ENCODE assay signal across 12 cellular contexts in genomic region chr3:16085884-16086608, GRCh38.
DNase-seq lines count a peak whose midpoint lies in the region; ATAC-seq and TF ChIP-seq lines count a peak whose summit lies in the region.
"Had no signal": no experiment of that assay in that cellular context is flagged by ENCODE, and none has a peak within 500 bp of the region (broad histone marks: within the 10 kb centered on the region; RNA-seq: fewer than 3 reads in every experiment).

No MANE protein-coding gene starts in this region.

- no peak for DNase-seq in adipocyte (ENCODE audit: low read depth)
- DNase-seq in fibroblast of lung (ENCODE audit: low read depth in 2 of 2), result peak; percentile 40 to 75
- DNase-seq in lung microvascular endothelial cell (ENCODE audit: low read depth in 2 of 2), result peak; percentile 49 to 79
- DNase-seq in superior temporal gyrus (ENCODE audit: extremely low spot score), result peak; percentile 97
- no peak for DNase-seq in GM13977 (ENCODE audit: low spot score)
- no peak for DNase-seq in activated gamma-delta T cell treated with Interleukin-2 at 50 U/mL for 16 hours
- DNase-seq in activated T-cell treated with anti-CD3 and anti-CD28 coated beads for 4 hours, result no peak
- DNase-seq: central memory CD4-positive, alpha-beta T cell; stimulated activated CD4-positive, alpha-beta T cell treated with anti-CD3 and anti-CD28 coated beads, Interleukin-2, amount 100 ng/mL, for 48 hours; stimulated activated naive CD4-positive, alpha-beta T cell had no signal

- H4K20me1 ChIP-seq in fibroblast of lung (ENCODE audit: control insufficient read depth, extremely low read depth, insufficient read depth, low read length), result no peaks in the 10 kb centered on the region

- H3K9ac ChIP-seq in adipocyte (ENCODE audit: low read length), result peak overlapping the region; percentile 69
- no peak overlapping the region for H3K9ac ChIP-seq in fibroblast of lung (ENCODE audit: insufficient read depth, low read length)

- H3K27ac ChIP-seq in fibroblast of lung (ENCODE audit: insufficient read depth, low read length), result no peak overlapping the region
- H3K27ac ChIP-seq: neutrophil had no signal

- H3K4me2 ChIP-seq in fibroblast of lung (ENCODE audit: extremely low read depth, insufficient read depth, low read length), result no peak overlapping the region

- no peak for ATAC-seq in GM21619 (IDR thresholded peaks at IDR 0.05; ENCODE audit: unreplicated experiment)

- no peaks in the 10 kb centered on the region for H3K79me2 ChIP-seq in fibroblast of lung (ENCODE audit: control insufficient read depth, insufficient read depth, low read length)

- TF ChIP-seq CTCF in fibroblast of lung (conservative IDR thresholded peaks at IDR 0.05 in 1 of 2, IDR thresholded peaks at IDR 0.05 in 1 of 2; ENCODE audit: low read depth in 1 of 2, low read length in 2 of 2), result no peak
- TF ChIP-seq CTCF in GM13977 (IDR thresholded peaks at IDR 0.05; ENCODE audit: extremely low read depth, insufficient read depth, missing control alignments), result no peak

- H3K4me1 ChIP-seq in adipocyte (ENCODE audit: control insufficient read depth, insufficient read depth, low read length), result peaks cover 51% of the 10 kb centered on the region
- H3K4me1 ChIP-seq in fibroblast of lung (ENCODE audit: control insufficient read depth, extremely low read depth, insufficient read depth, low read length), result peaks cover 25% of the 10 kb centered on the region

- H3K9me3 ChIP-seq in adipocyte (ENCODE audit: control insufficient read depth, low read length), result peaks cover 11% of the 10 kb centered on the region
- H3K9me3 ChIP-seq in fibroblast of lung (ENCODE audit: control insufficient read depth, insufficient read depth, low read depth, low read length), result peaks cover 1% of the 10 kb centered on the region
- H3K9me3 ChIP-seq: neutrophil had no signal

- in situ Hi-C loops in GM13977 (cut with MboI; ENCODE audit: low pct_unique_long_range_greater_than_20kb, low sequenced_read_pairs, unreplicated experiment), result no loop called here

- H2AFZ ChIP-seq in fibroblast of lung (ENCODE audit: low read length), result no peak overlapping the region

- H3K4me3 ChIP-seq in adipocyte (ENCODE audit: low read length), result peak overlapping the region; percentile 40
- no peak overlapping the region for H3K4me3 ChIP-seq in fibroblast of lung (replicated peaks in 1 of 4; ENCODE audit: control extremely low read depth in 1 of 4, insufficient read depth in 1 of 4, low read depth in 3 of 4, low read length in 4 of 4)

- no peaks in the 10 kb centered on the region for H3K27me3 ChIP-seq in adipocyte (replicated peaks; ENCODE audit: control insufficient read depth, insufficient read depth, low read length)
- H3K27me3 ChIP-seq in fibroblast of lung (ENCODE audit: control insufficient read depth, insufficient read depth, low read length), result no peaks in the 10 kb centered on the region

- H3K36me3 ChIP-seq in adipocyte (ENCODE audit: control insufficient read depth, insufficient read depth, low read length, severe bottlenecking), result no peaks in the 10 kb centered on the region
- no peaks in the 10 kb centered on the region for H3K36me3 ChIP-seq in fibroblast of lung (ENCODE audit: control insufficient read depth, insufficient read depth, low read length)
- H3K36me3 ChIP-seq: neutrophil had no signal

Comparison
In these comparisons a context has a peak if more than half of its experiments do, and no peak if none do; other contexts are left out.
1. DNase-seq: peak in fibroblast of lung (2 of 2), lung microvascular endothelial cell (2 of 2) and superior temporal gyrus (single experiment); none in adipocyte (single experiment), GM13977 (single experiment), activated gamma-delta T cell treated with Interleukin-2 at 50 U/mL for 16 hours (single experiment) and activated T-cell treated with anti-CD3 and anti-CD28 coated beads for 4 hours (single experiment).